In the genomic region with DNA sequence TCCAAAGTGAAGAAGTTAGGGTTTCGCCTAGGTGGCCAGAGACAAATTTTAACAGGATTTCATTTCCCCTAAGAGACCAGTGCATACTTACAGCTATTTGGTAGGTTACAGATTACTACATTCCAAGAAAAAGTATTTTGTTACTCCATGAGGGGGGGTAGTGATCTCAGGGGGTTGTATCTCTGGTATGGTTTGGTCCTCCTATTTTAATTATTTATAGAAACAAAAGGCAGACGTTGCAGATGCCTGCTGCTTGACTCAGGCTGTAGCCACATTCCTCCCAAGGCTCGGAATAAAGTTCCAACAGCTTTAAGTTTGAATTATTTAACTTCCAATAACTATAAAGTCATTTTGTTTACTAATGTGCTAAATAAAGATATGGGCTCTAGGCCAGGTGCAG, we compare ENCODE assay signal across 9 cellular contexts. TPM values are rescaled to one million over a fixed set of nuclear protein-coding genes. Genes with fewer than 3 reads are reported as not detected.
DNase-seq lines count a peak whose midpoint lies in the region; ATAC-seq and TF ChIP-seq lines count a peak whose summit lies in the region.
"Had no signal": no experiment of that assay in that cellular context is flagged by ENCODE, and none has a peak within 500 bp of the region (broad histone marks: within the 10 kb centered on the region; RNA-seq: fewer than 3 reads in every experiment).

No MANE protein-coding gene starts in this region.

- peaks cover 4% of the 10 kb centered on the region for H3K9me3 Mint-ChIP-seq in activated T-cell treated with anti-CD3 and anti-CD28 coated beads, Interleukin-2, amount 50 U/mL, for 24 hours
- no peaks in the 10 kb centered on the region for H3K9me3 Mint-ChIP-seq in stimulated activated naive CD8-positive, alpha-beta T cell treated with anti-CD3 and anti-CD28 coated beads, Interleukin-15, amount 100 ng/mL, for 72 hours

- intact Hi-C loops in cardiac septum (cut with DNase I), result no loop called here

- DNase-seq in activated T-cell treated with anti-CD3 and anti-CD28 coated beads, Interleukin-2, amount 50 U/mL, for 24 hours, result no peak
- DNase-seq in activated T-cell treated with anti-CD3 and anti-CD28 coated beads, Interleukin-2, amount 50 U/mL, for 48 hours, result no peak
- DNase-seq in glomerular visceral epithelial cell (ENCODE audit: extremely low spot score) (peak; percentile 86), cardiac septum (ENCODE audit: low spot score) (no peak)
- DNase-seq in stimulated activated naive CD8-positive, alpha-beta T cell treated with anti-CD3 and anti-CD28 coated beads, Interleukin-15, amount 100 ng/mL, for 72 hours, result no peak
- DNase-seq in activated effector memory CD4-positive, alpha-beta T cell treated with Interleukin-2 at 50 U/mL for 16 hours, result no peak
- DNase-seq: SW 1271 had no signal

- peaks cover 32% of the 10 kb centered on the region for H3K36me3 Mint-ChIP-seq in activated T-cell treated with anti-CD3 and anti-CD28 coated beads, Interleukin-2, amount 50 U/mL, for 24 hours (ENCODE audit: low read depth)

- H3K27ac Mint-ChIP-seq in activated T-cell treated with anti-CD3 and anti-CD28 coated beads, Interleukin-2, amount 50 U/mL, for 24 hours, result peak overlapping the region; percentile 97
- peak overlapping the region; percentile 98 to 99 for H3K27ac Mint-ChIP-seq in stimulated activated naive CD8-positive, alpha-beta T cell treated with anti-CD3 and anti-CD28 coated beads, Interleukin-15, amount 100 ng/mL, for 72 hours

- peak overlapping the region; percentile 88 for H3K27ac ChIP-seq in VCaP

- H3K27me3 Mint-ChIP-seq in activated T-cell treated with anti-CD3 and anti-CD28 coated beads, Interleukin-2, amount 50 U/mL, for 24 hours, result no peaks in the 10 kb centered on the region
- H3K27me3 Mint-ChIP-seq in stimulated activated naive CD8-positive, alpha-beta T cell treated with anti-CD3 and anti-CD28 coated beads, Interleukin-15, amount 100 ng/mL, for 72 hours, result no peaks in the 10 kb centered on the region

- ATAC-seq in stimulated activated naive CD8-positive, alpha-beta T cell treated with anti-CD3 and anti-CD28 coated beads, Interleukin-15, amount 100 ng/mL, for 72 hours, result no peak
- ATAC-seq in GM18868 (IDR thresholded peaks at IDR 0.05; ENCODE audit: unreplicated experiment), result no peak

- TF ChIP-seq CTCF in VCaP (conservative IDR thresholded peaks at IDR 0.05), result no peak

- peaks cover 32% of the 10 kb centered on the region for H3K4me1 Mint-ChIP-seq in activated T-cell treated with anti-CD3 and anti-CD28 coated beads, Interleukin-2, amount 50 U/mL, for 24 hours (ENCODE audit: low read depth)
- H3K4me1 Mint-ChIP-seq in stimulated activated naive CD8-positive, alpha-beta T cell treated with anti-CD3 and anti-CD28 coated beads, Interleukin-15, amount 100 ng/mL, for 72 hours, result peaks cover 25% of the 10 kb centered on the region

- H3K4me3 Mint-ChIP-seq in activated T-cell treated with anti-CD3 and anti-CD28 coated beads, Interleukin-2, amount 50 U/mL, for 24 hours, result peak overlapping the region; percentile 98
- peak overlapping the region; percentile 99 to 100 for H3K4me3 Mint-ChIP-seq in stimulated activated naive CD8-positive, alpha-beta T cell treated with anti-CD3 and anti-CD28 coated beads, Interleukin-15, amount 100 ng/mL, for 72 hours

RNA-seq across cellular contexts. Expression of gene TRIM59, which starts 1.3 kb away (rescaled TPM):
- 0.51 TPM for total RNA-seq in cardiac septum

RNA-seq across cellular contexts. Expression of gene SMC4, which starts 51.4 kb away (rescaled TPM):
- 17.5 TPM for total RNA-seq in cardiac septum

RNA-seq across cellular contexts. Expression of gene IFT80, which starts 51.8 kb away (rescaled TPM):
- 10.7 TPM for total RNA-seq in cardiac septum
